ENCODE assay signal across 8 cellular contexts in genomic region chr4:4542824-4543485, GRCh38. TPM values are rescaled to one million over a fixed set of nuclear protein-coding genes. Genes with fewer than 3 reads are reported as not detected.
DNase-seq lines count a peak whose midpoint lies in the region; ATAC-seq and TF ChIP-seq lines count a peak whose summit lies in the region.

No MANE protein-coding gene starts in this region.

- POLR2A ChIA-PET in activated CD8-positive, alpha-beta T cell treated with anti-CD3 and anti-CD28 coated beads, Interleukin-2, amount 10 ng/mL, durations not matched to agents 7 days and 5 days (lab: Charles Lee) = interaction anchor here (0.6 to 1.8 kb wide), 8 partner anchors 14 to 342 kb away, joined by 3 to 13 read pairs (median 5); partner anchors contain the start of gene TMEM128

- H3K4me3 ChIP-seq in heart left ventricle (peak overlapping the region; percentile 84 to 99 (median 93)), urinary bladder (ENCODE audit: low read depth, low read length) (peak overlapping the region; percentile 94)

- H3K36me3 Mint-ChIP-seq in activated CD8-positive, alpha-beta T cell treated with anti-CD3 and anti-CD28 coated beads, Interleukin-2, amount 10 ng/mL, durations not matched to agents 7 days and 5 days (ENCODE audit: low read depth) = peaks cover 16% of the 10 kb centered on the region

- WGBS in heart left ventricle, 4 donors = 21 to 32% (median 28%) methylated on average over 11 of the region's 11 CpGs
- 16% methylated on average over 11 of the region's 11 CpGs for WGBS in urinary bladder

- no peak for TF ChIP-seq CTCF in heart left ventricle (IDR thresholded peaks at IDR 0.05)

- no peaks in the 10 kb centered on the region for H3K27me3 ChIP-seq in heart left ventricle

- no peaks in the 10 kb centered on the region for H3K9me3 ChIP-seq in heart left ventricle

- DNase-seq in heart left ventricle = no peak
- no peak for DNase-seq in cardiac septum (ENCODE audit: low spot score)
- no peak for DNase-seq in activated CD8-positive, alpha-beta T cell treated with anti-CD3 and anti-CD28 coated beads, Interleukin-2, amount 10 ng/mL, durations not matched to agents 7 days and 5 days
- peak; percentile 54 for DNase-seq in left kidney (ENCODE audit: low read depth, low spot score)
- no peak for DNase-seq in SW480 (ENCODE audit: low spot score)

- H3K27ac Mint-ChIP-seq in activated CD8-positive, alpha-beta T cell treated with anti-CD3 and anti-CD28 coated beads, Interleukin-2, amount 10 ng/mL, durations not matched to agents 7 days and 5 days = peak overlapping the region; percentile 93

- no peaks in the 10 kb centered on the region for H3K27me3 Mint-ChIP-seq in activated CD8-positive, alpha-beta T cell treated with anti-CD3 and anti-CD28 coated beads, Interleukin-2, amount 10 ng/mL, durations not matched to agents 7 days and 5 days (ENCODE audit: low read depth)

- H3K4me1 Mint-ChIP-seq in activated CD8-positive, alpha-beta T cell treated with anti-CD3 and anti-CD28 coated beads, Interleukin-2, amount 10 ng/mL, durations not matched to agents 7 days and 5 days (ENCODE audit: low read depth) = peaks cover 42% of the 10 kb centered on the region

- TF ChIP-seq POLR2A in heart left ventricle (IDR thresholded peaks at IDR 0.05) = no peak

- peak overlapping the region in 1 of 12 donors; percentile 80 for H3K27ac ChIP-seq in heart left ventricle
- no peak overlapping the region for H3K27ac ChIP-seq in urinary bladder (ENCODE audit: low read depth)

- intact Hi-C loops in heart left ventricle (cut with DNase I) (loop anchor here in 1 of 10 donors (2.0 to 10.0 kb wide), 2 partner anchors 32 to 322 kb away; no protein-coding TSS in a partner anchor), cardiac septum (cut with DNase I) (loop anchor here (2.0 to 5.0 kb wide), 2 partner anchors 32 to 296 kb away; partner anchors contain the start of gene TMEM128)

- CTCF ChIA-PET in activated CD8-positive, alpha-beta T cell treated with anti-CD3 and anti-CD28 coated beads, Interleukin-2, amount 10 ng/mL, durations not matched to agents 7 days and 5 days (lab: Charles Lee) = interaction anchor here (0.6 to 3.9 kb wide), 6 partner anchors 13 to 287 kb away, joined by 3 to 19 read pairs (median 3); no protein-coding TSS in a partner anchor

- no peaks in the 10 kb centered on the region for H3K9me3 Mint-ChIP-seq in activated CD8-positive, alpha-beta T cell treated with anti-CD3 and anti-CD28 coated beads, Interleukin-2, amount 10 ng/mL, durations not matched to agents 7 days and 5 days (ENCODE audit: insufficient read depth)

- H3K4me1 ChIP-seq in heart left ventricle (peaks cover 0 to 36% (median 25%) of the 10 kb centered on the region in 12 donors), urinary bladder (ENCODE audit: insufficient read depth) (peaks cover 2% of the 10 kb centered on the region)

- ATAC-seq in heart left ventricle (no peak), HG02938 (IDR thresholded peaks at IDR 0.05; ENCODE audit: unreplicated experiment) (no peak), HG02885 (IDR thresholded peaks at IDR 0.05; ENCODE audit: poor library complexity, unreplicated experiment) (no peak)
- no peak for ATAC-seq in activated CD8-positive, alpha-beta T cell treated with anti-CD3 and anti-CD28 coated beads, Interleukin-2, amount 10 ng/mL, durations not matched to agents 7 days and 5 days

- H3K36me3 ChIP-seq in heart left ventricle (peaks cover 0 to 22% (median 9%) of the 10 kb centered on the region in 9 donors), urinary bladder (ENCODE audit: insufficient read depth) (no peaks in the 10 kb centered on the region)

- H3K4me3 Mint-ChIP-seq in activated CD8-positive, alpha-beta T cell treated with anti-CD3 and anti-CD28 coated beads, Interleukin-2, amount 10 ng/mL, durations not matched to agents 7 days and 5 days = peak overlapping the region; percentile 87

RNA-seq across cellular contexts. Expression of gene STX18, which starts 1.1 kb away (rescaled TPM):
- 10 to 100 TPM; 10.1 to 23.1 (median 16.6) TPM for total RNA-seq in heart left ventricle
- polyA plus RNA-seq in heart left ventricle = 10 to 100 TPM; 18.0 to 26.1 TPM
- 17.2 TPM for total RNA-seq in cardiac septum
- 10 to 100 TPM; 21.2 to 24.9 TPM for total RNA-seq in activated CD8-positive, alpha-beta T cell treated with anti-CD3 and anti-CD28 coated beads, Interleukin-2, amount 10 ng/mL, durations not matched to agents 7 days and 5 days
- 37.9 TPM for total RNA-seq in urinary bladder
- polyA plus RNA-seq in urinary bladder = 13.2 TPM
